In genomic region chr17:64441772-64442549, GRCh38 we compare ENCODE assay signal across 8 cellular contexts. TPM values are rescaled to one million over a fixed set of nuclear protein-coding genes. Genes with fewer than 3 reads are reported as not detected.
DNase-seq lines count a peak whose midpoint lies in the region; ATAC-seq and TF ChIP-seq lines count a peak whose summit lies in the region.

No MANE protein-coding gene starts in this region.

- peaks cover 17% of the 10 kb centered on the region for H3K4me1 Mint-ChIP-seq in activated naive CD8-positive, alpha-beta T cell treated with anti-CD3 and anti-CD28 coated beads for 36 hours

- peaks cover 25% of the 10 kb centered on the region for H3K9me3 Mint-ChIP-seq in activated naive CD8-positive, alpha-beta T cell treated with anti-CD3 and anti-CD28 coated beads for 36 hours

- H3K27me3 ChIP-seq in liver (ENCODE audit: control insufficient read depth in 4 of 4, insufficient read depth in 4 of 4, low read length in 3 of 4) = no peaks in the 10 kb centered on the region

- peaks cover 1% of the 10 kb centered on the region for H3K27me3 Mint-ChIP-seq in activated naive CD8-positive, alpha-beta T cell treated with anti-CD3 and anti-CD28 coated beads for 36 hours

- H3K36me3 Mint-ChIP-seq in activated naive CD8-positive, alpha-beta T cell treated with anti-CD3 and anti-CD28 coated beads for 36 hours = peaks cover 13% of the 10 kb centered on the region

- H3K9me3 ChIP-seq in liver (ENCODE audit: control insufficient read depth in 4 of 4, low read length in 3 of 4) = peaks cover 4 to 20% (median 8%) of the 10 kb centered on the region in 4 donors

- no peak for ATAC-seq in HG02588 (IDR thresholded peaks at IDR 0.05; ENCODE audit: unreplicated experiment)

- no peak overlapping the region for H3K9ac ChIP-seq in liver (ENCODE audit: low read depth in 1 of 2, low read length in 2 of 2)

- no peak for TF ChIP-seq RAD21 in liver (IDR thresholded peaks at IDR 0.05)

- no peak for TF ChIP-seq CTCF in liver (IDR thresholded peaks at IDR 0.05; ENCODE audit: low read depth, low read length, missing input control)

- WGBS in liver = 64% methylated on average over 10 of the region's 10 CpGs

- peak overlapping the region; percentile 59 for H3K4me3 Mint-ChIP-seq in activated naive CD8-positive, alpha-beta T cell treated with anti-CD3 and anti-CD28 coated beads for 36 hours

- no peaks in the 10 kb centered on the region for H3K36me3 ChIP-seq in liver (ENCODE audit: control insufficient read depth in 4 of 4, insufficient read depth in 3 of 4, low read depth in 1 of 4, low read length in 3 of 4)

- no peaks in the 10 kb centered on the region for H3K4me1 ChIP-seq in liver (ENCODE audit: control insufficient read depth in 4 of 4, insufficient read depth in 4 of 4, low read length in 3 of 4)

- H3K4me3 ChIP-seq in liver (ENCODE audit: low read depth in 1 of 3, low read length in 3 of 3) = no peak overlapping the region

- peak; percentile 23 for DNase-seq in activated T-cell treated with anti-CD3 and anti-CD28 coated beads, Interleukin-2, amount 50 U/mL, for 1 hour
- DNase-seq in activated T-cell treated with anti-CD3 and anti-CD28 coated beads for 4 hours (no peak), ureter (ENCODE audit: low spot score) (peak; percentile 49), NCI-H226 (no peak), HCEC 1CT (no peak)
- DNase-seq in activated naive CD8-positive, alpha-beta T cell treated with anti-CD3 and anti-CD28 coated beads for 36 hours = no peak

- H3K27ac ChIP-seq in liver (ENCODE audit: low read depth in 1 of 2, low read length in 2 of 2) = peak overlapping the region; percentile 7 to 56

- peak overlapping the region; percentile 54 for H3K27ac Mint-ChIP-seq in activated naive CD8-positive, alpha-beta T cell treated with anti-CD3 and anti-CD28 coated beads for 36 hours

TF ChIP-seq in liver, 16 proteins besides CTCF, POLR2A, EP300 and RAD21:
- peak; percentile 18 for TF ChIP-seq YY1 (IDR thresholded peaks at IDR 0.05)
- no peak for TF ChIP-seq SP1 (IDR thresholded peaks at IDR 0.05)

RNA-seq across cellular contexts. Expression of gene MILR1, which starts 7.0 kb away (rescaled TPM):
- under 1 TPM; 0.49 to 0.68 TPM for total RNA-seq in activated naive CD8-positive, alpha-beta T cell treated with anti-CD3 and anti-CD28 coated beads for 36 hours
- 1 to 10 TPM; 2.5 to 3.8 TPM for total RNA-seq in liver
- 1 to 10 TPM; 1.2 to 1.4 TPM for polyA plus RNA-seq in liver
- 11.0 TPM for total RNA-seq in ureter

RNA-seq across cellular contexts. Expression of gene PECAM1, which starts 51.3 kb away (rescaled TPM):
- 10 to 100 TPM; 35.6 to 37.6 TPM for total RNA-seq in activated naive CD8-positive, alpha-beta T cell treated with anti-CD3 and anti-CD28 coated beads for 36 hours
- total RNA-seq in liver (10 to 100 TPM; 15.5 to 18.3 TPM), ureter (204 TPM)
- polyA plus RNA-seq in liver = 10 to 100 TPM in 1 of 2 donors, 1 to 10 TPM in 1; 9.4 to 13.0 TPM

RNA-seq across cellular contexts. Expression of gene POLG2, which starts 54.9 kb away (rescaled TPM):
- 10 to 100 TPM; 28.6 to 32.8 TPM for total RNA-seq in activated naive CD8-positive, alpha-beta T cell treated with anti-CD3 and anti-CD28 coated beads for 36 hours
- 1 to 10 TPM; 8.0 TPM for total RNA-seq in liver
- 1 to 10 TPM; 3.0 to 5.1 TPM for polyA plus RNA-seq in liver
- total RNA-seq in ureter = 27.6 TPM

Comparison
In these comparisons a context has a peak if more than half of its experiments do, and no peak if none do; other contexts are left out.
1. DNase-seq: peak in activated T-cell treated with anti-CD3 and anti-CD28 coated beads, Interleukin-2, amount 50 U/mL, for 1 hour (single experiment) and ureter (single experiment); none in activated T-cell treated with anti-CD3 and anti-CD28 coated beads for 4 hours (single experiment), activated naive CD8-positive, alpha-beta T cell treated with anti-CD3 and anti-CD28 coated beads for 36 hours (single experiment), NCI-H226 (single experiment) and HCEC 1CT (single experiment).